Comparison of ENCODE assay signal across 1 cellular context in genomic region chr11:73401217-73401923, GRCh38.
TF ChIP-seq lines count a peak whose summit lies in the region.

No MANE protein-coding gene starts in this region.

TF ChIP-seq in GM23338, 12 proteins besides CTCF, POLR2A, EP300 and RAD21 (continued from another document):
- TF ChIP-seq ETS1 (IDR thresholded peaks at IDR 0.05) (no peak), EZH2 (IDR thresholded peaks at IDR 0.05; ENCODE audit: low read depth, unreplicated experiment) (no peak), REST (IDR thresholded peaks at IDR 0.05; ENCODE audit: unreplicated experiment) (no peak), CREB1 (CRISPR knock-in tag; IDR thresholded peaks at IDR 0.05; ENCODE audit: low read depth) (no peak), ZNF331 (CRISPR knock-in tag; IDR thresholded peaks at IDR 0.05; ENCODE audit: low read depth) (no peak), ZNF462 (CRISPR knock-in tag; IDR thresholded peaks at IDR 0.05) (no peak), POLR2AphosphoS5 (IDR thresholded peaks at IDR 0.05; ENCODE audit: low read depth) (no peak)
